ENCODE assay signal across 9 cellular contexts in genomic region chr3:193843447-193844301, GRCh38.
DNase-seq lines count a peak whose midpoint lies in the region; ATAC-seq and TF ChIP-seq lines count a peak whose summit lies in the region.
"Had no signal": no experiment of that assay in that cellular context is flagged by ENCODE, and none has a peak within 500 bp of the region (broad histone marks: within the 10 kb centered on the region; RNA-seq: fewer than 3 reads in every experiment).

No MANE protein-coding gene starts in this region.

- in situ Hi-C loops in gastrocnemius medialis (cut with MboI; ENCODE audit: low sequenced_read_pairs in 4 of 4): no loop called here

- DNase-seq in HK-2 (ENCODE audit: unreplicated experiment) (peak; percentile 26), glomerular visceral epithelial cell (ENCODE audit: extremely low spot score) (peak; percentile 68), suprapubic skin (ENCODE audit: low spot score in 2 of 2) (no peak), chondrocyte (ENCODE audit: low spot score) (no peak), NCI-H510A (lab: John Stamatoyannopoulos, UW) (no peak), gastrocnemius medialis (no peak)
- DNase-seq: caudate nucleus, hypothalamus had no signal

- peaks cover 70% of the 10 kb centered on the region for H3K27me3 Mint-ChIP-seq in chondrocyte (ENCODE audit: low read depth)

- H3K9me3 Mint-ChIP-seq in chondrocyte (ENCODE audit: low read depth): no peaks in the 10 kb centered on the region

- H3K27me3 ChIP-seq in suprapubic skin: no peaks in the 10 kb centered on the region
- H3K27me3 ChIP-seq in gastrocnemius medialis: no peaks in the 10 kb centered on the region

- H3K36me3 ChIP-seq in suprapubic skin: no peaks in the 10 kb centered on the region
- no peaks in the 10 kb centered on the region for H3K36me3 ChIP-seq in gastrocnemius medialis

- 66% methylated on average over 5 of the region's 5 CpGs for WGBS in suprapubic skin

- peaks cover 4% of the 10 kb centered on the region for H3K36me3 Mint-ChIP-seq in chondrocyte (ENCODE audit: low read depth)

- no peak for TF ChIP-seq EP300 in suprapubic skin (IDR thresholded peaks at IDR 0.05)

- no peak for TF ChIP-seq POLR2A in suprapubic skin (IDR thresholded peaks at IDR 0.05)
- TF ChIP-seq POLR2A in gastrocnemius medialis (IDR thresholded peaks at IDR 0.05): no peak

- no peak overlapping the region for H3K4me3 Mint-ChIP-seq in chondrocyte (ENCODE audit: unreplicated experiment)

- H3K4me1 Mint-ChIP-seq in chondrocyte (ENCODE audit: low read depth): peaks cover 6% of the 10 kb centered on the region

- no peaks in the 10 kb centered on the region for H3K9me3 ChIP-seq in suprapubic skin
- H3K9me3 ChIP-seq in gastrocnemius medialis: no peaks in the 10 kb centered on the region

- intact Hi-C loops in gastrocnemius medialis (cut with DNase I; ENCODE audit: low total_unique reads): no loop called here

- ATAC-seq in GM21390 (IDR thresholded peaks at IDR 0.05; ENCODE audit: unreplicated experiment) (peak; percentile 48), gastrocnemius medialis (no peak)

- H3K27ac ChIP-seq in suprapubic skin (peak overlapping the region; percentile 92), gastrocnemius medialis (no peak overlapping the region)

- H3K4me1 ChIP-seq in suprapubic skin (peaks cover 31% of the 10 kb centered on the region), gastrocnemius medialis (no peaks in the 10 kb centered on the region)

- H3K27ac Mint-ChIP-seq in chondrocyte (ENCODE audit: unreplicated experiment): no peak overlapping the region

- no peak for TF ChIP-seq CTCF in suprapubic skin (IDR thresholded peaks at IDR 0.05)
- no peak for TF ChIP-seq CTCF in chondrocyte (IDR thresholded peaks at IDR 0.05)
- TF ChIP-seq CTCF in gastrocnemius medialis (IDR thresholded peaks at IDR 0.05 in 4 of 5, conservative IDR thresholded peaks at IDR 0.05 in 1 of 5): no peak

- H3K4me3 ChIP-seq in suprapubic skin (no peak overlapping the region), gastrocnemius medialis (no peak overlapping the region)

Comparison
In these comparisons a context has a peak if more than half of its experiments do, and no peak if none do; other contexts are left out.
1. DNase-seq: peak in HK-2 (single experiment) and glomerular visceral epithelial cell (single experiment); none in suprapubic skin (0 of 2), chondrocyte (single experiment), NCI-H510A (single experiment) and gastrocnemius medialis (0 of 2).